ENCODE assay signal across 7 cellular contexts in the genomic region with DNA sequence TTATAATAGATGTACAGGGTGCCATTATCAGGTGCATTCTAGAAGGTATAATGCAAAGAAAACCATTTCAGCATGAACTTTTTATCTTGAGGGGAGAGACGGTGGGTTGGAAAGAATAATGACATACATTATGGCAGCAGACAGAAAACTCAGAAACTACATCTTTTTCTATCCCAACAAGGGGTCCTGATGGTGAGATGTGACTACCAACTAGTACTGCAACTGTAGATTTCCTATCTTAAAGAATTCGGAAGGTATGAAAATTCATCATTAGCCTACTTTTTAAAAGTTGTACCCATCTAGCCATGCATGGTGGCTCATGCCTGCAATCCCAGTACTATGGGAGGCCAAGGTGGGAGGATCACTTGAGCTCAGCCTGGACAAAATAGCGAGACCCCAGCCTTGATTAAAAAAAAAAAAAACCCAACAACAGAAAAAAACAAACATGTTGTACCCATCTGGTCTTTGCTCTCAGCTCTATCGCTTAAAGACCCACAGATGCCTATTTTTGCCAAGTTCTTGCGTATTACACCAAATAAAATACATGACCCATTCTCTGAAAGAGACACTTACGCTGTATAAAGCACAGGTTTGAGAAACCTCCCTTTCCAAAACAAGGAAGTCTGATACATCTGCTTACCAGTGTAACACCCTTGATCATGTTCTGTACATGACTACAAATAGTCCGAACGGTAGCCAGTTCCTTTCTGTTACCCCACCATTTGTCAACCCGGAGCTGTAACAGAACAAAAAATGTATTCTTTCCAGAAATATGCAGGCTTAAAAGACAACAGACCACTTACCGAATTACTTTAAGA. TPM values are rescaled to one million over a fixed set of nuclear protein-coding genes. Genes with fewer than 3 reads are reported as not detected.
DNase-seq lines count a peak whose midpoint lies in the region; ATAC-seq and TF ChIP-seq lines count a peak whose summit lies in the region.

No MANE protein-coding gene starts in this region.

- CTCF ChIA-PET in activated B cell treated with CpG ODN at 0.5 μM for 24 hours (lab: Charles Lee), result interaction anchor here (0.6 to 2.2 kb wide), 5 partner anchors 9 to 696 kb away, joined by 3 to 9 read pairs (median 6); no protein-coding TSS in a partner anchor

- no peak for ATAC-seq in activated B cell treated with CpG ODN at 0.5 μM for 24 hours (ENCODE audit: low read depth)
- ATAC-seq in right cardiac atrium, result no peak
- no peak for ATAC-seq in HG02588 (IDR thresholded peaks at IDR 0.05; ENCODE audit: unreplicated experiment)

- 70% methylated on average over 10 of the region's 10 CpGs for WGBS in right cardiac atrium
- WGBS in spleen, 5 donors, result 58 to 71% (median 67%) methylated on average over 10 of the region's 10 CpGs

- TF ChIP-seq POLR2A in spleen (IDR thresholded peaks at IDR 0.05), result no peak

- no peaks in the 10 kb centered on the region for H3K27me3 ChIP-seq in right cardiac atrium (ENCODE audit: control insufficient read depth, insufficient read depth)
- no peaks in the 10 kb centered on the region for H3K27me3 ChIP-seq in spleen (replicated peaks in 1 of 7)

- H3K4me3 ChIP-seq in right cardiac atrium (ENCODE audit: low read length) (peak overlapping the region; percentile 94), spleen (peak overlapping the region in 7 of 8 donors; percentile 63 to 96 (median 82))

- H3K36me3 Mint-ChIP-seq in HFFc6 (ENCODE audit: low read depth), result peaks cover 58% of the 10 kb centered on the region
- peaks cover 74% of the 10 kb centered on the region for H3K36me3 Mint-ChIP-seq in activated B cell treated with CpG ODN at 0.5 μM for 24 hours (ENCODE audit: low read depth)

- peaks cover 9 to 70% (median 54%) of the 10 kb centered on the region in 6 donors for H3K36me3 ChIP-seq in spleen

- H3K9me3 Mint-ChIP-seq in HFFc6, result no peaks in the 10 kb centered on the region
- H3K9me3 Mint-ChIP-seq in activated B cell treated with CpG ODN at 0.5 μM for 24 hours, result no peaks in the 10 kb centered on the region

- DNase-seq in HFFc6 (no peak), activated B cell treated with CpG ODN at 0.5 μM for 24 hours (no peak), right cardiac atrium (no peak), spleen (no peak), NCI-H2227 treated with DMSO at 0.1 percent for 48 hours (lab: John Stamatoyannopoulos, UW) (no peak), activated gamma-delta T cell treated with Interleukin-2 at 50 U/mL for 16 hours (no peak)

- H3K27ac ChIP-seq in right cardiac atrium (ENCODE audit: low read length) (no peak overlapping the region), spleen (peak overlapping the region in 5 of 8 donors; percentile 93 to 98 (median 97))

- H3K27me3 Mint-ChIP-seq in HFFc6 (ENCODE audit: insufficient read depth) (peaks cover 7% of the 10 kb centered on the region), activated B cell treated with CpG ODN at 0.5 μM for 24 hours (no peaks in the 10 kb centered on the region)

- POLR2A ChIA-PET in activated B cell treated with CpG ODN at 0.5 μM for 24 hours (lab: Charles Lee), result interaction anchor here (0.6 to 5.6 kb wide), 7 partner anchors 10 to 241 kb away, joined by 3 to 94 read pairs (median 23); a partner anchor contains a TSS

- H3K4me1 Mint-ChIP-seq in HFFc6 (ENCODE audit: low read depth) (peaks cover 51% of the 10 kb centered on the region), activated B cell treated with CpG ODN at 0.5 μM for 24 hours (peaks cover 36% of the 10 kb centered on the region)

- intact Hi-C loops in activated B cell treated with CpG ODN at 0.5 μM for 24 hours (cut with micrococcal nuclease), result loop anchor here (5.0 to 10.0 kb wide), 4 partner anchors 415 to 848 kb away; a partner anchor contains a TSS
- intact Hi-C loops in right cardiac atrium (cut with DNase I), result no loop called here
- intact Hi-C loops in spleen (cut with DNase I; ENCODE audit: low total_unique reads), result no loop called here

- H3K4me1 ChIP-seq in right cardiac atrium (ENCODE audit: control insufficient read depth, insufficient read depth, low read length) (no peaks in the 10 kb centered on the region), spleen (peaks cover 26 to 57% (median 46%) of the 10 kb centered on the region in 6 donors)

- H3K4me3 Mint-ChIP-seq in HFFc6 (peak overlapping the region; percentile 99), activated B cell treated with CpG ODN at 0.5 μM for 24 hours (peak overlapping the region; percentile 97)

- TF ChIP-seq CTCF in HFFc6 (IDR thresholded peaks at IDR 0.05) (no peak), activated B cell treated with CpG ODN at 0.5 μM for 24 hours (IDR thresholded peaks at IDR 0.05) (no peak), spleen (IDR thresholded peaks at IDR 0.05 in 8 of 11, conservative IDR thresholded peaks at IDR 0.05 in 3 of 11) (no peak)

- H3K9me3 ChIP-seq in right cardiac atrium (ENCODE audit: control insufficient read depth, low read length), result no peaks in the 10 kb centered on the region
- H3K9me3 ChIP-seq in spleen, result no peaks in the 10 kb centered on the region

- H3K27ac Mint-ChIP-seq in HFFc6, result peak overlapping the region; percentile 99
- H3K27ac Mint-ChIP-seq in activated B cell treated with CpG ODN at 0.5 μM for 24 hours, result peak overlapping the region; percentile 98

RNA-seq across cellular contexts. Expression of a gene that starts 1.6 kb away (rescaled TPM):
- total RNA-seq in HFFc6 (2021; fragmentation: NEBNext Ultra II Directional; extraction: Animal tissue kit (Norgen Biotek cat#: 25700)), result 1,000 to 10,000 TPM; 1,332 to 1,543 (median 1,424) TPM
- 2,632 and 2,865 TPM in 2 replicates for total RNA-seq in activated B cell treated with CpG ODN at 0.5 μM for 24 hours
- total RNA-seq in right cardiac atrium, result 1,000 to 10,000 TPM in 1 of 4 donors, 100 to 1,000 TPM in 3; 708 to 1,060 (median 846) TPM
- 1,288 TPM for polyA plus RNA-seq in right cardiac atrium
- total RNA-seq in spleen, result 1,000 to 10,000 TPM; 1,133 to 3,346 (median 1,587) TPM
- polyA plus RNA-seq in spleen, result 1,000 to 10,000 TPM; 3,705 to 6,391 (median 4,989) TPM

RNA-seq across cellular contexts. Expression of a gene that starts 1.7 kb away (rescaled TPM):
- 1 to 10 TPM; 6.9 to 9.4 (median 8.1) TPM for total RNA-seq in HFFc6 (2021; fragmentation: NEBNext Ultra II Directional; extraction: Animal tissue kit (Norgen Biotek cat#: 25700))
- total RNA-seq in activated B cell treated with CpG ODN at 0.5 μM for 24 hours (19.5 and 20.5 TPM in 2 replicates), right cardiac atrium (10 to 100 TPM; 10.4 to 22.2 (median 18.3) TPM), spleen (10 to 100 TPM in 6 of 7 donors, 1 to 10 TPM in 1; 8.0 to 19.2 (median 14.6) TPM)
- polyA plus RNA-seq in right cardiac atrium (23.6 TPM), spleen (10 to 100 TPM; 15.5 to 21.7 (median 16.8) TPM)

RNA-seq across cellular contexts. Expression of a gene that starts 50.4 kb away (rescaled TPM):
- not detected for total RNA-seq in HFFc6 (2021; fragmentation: NEBNext Ultra II Directional; extraction: Animal tissue kit (Norgen Biotek cat#: 25700))
- total RNA-seq in activated B cell treated with CpG ODN at 0.5 μM for 24 hours (0.18 and 0.20 TPM in 2 replicates), right cardiac atrium (under 1 TPM; 0.03 to 0.28 (median 0.06) TPM), spleen (under 1 TPM in 1 of 7 donors, not detected in 6; 0.03 TPM)
- polyA plus RNA-seq in right cardiac atrium (0.32 TPM), spleen (not detected)
